In the genomic region with DNA sequence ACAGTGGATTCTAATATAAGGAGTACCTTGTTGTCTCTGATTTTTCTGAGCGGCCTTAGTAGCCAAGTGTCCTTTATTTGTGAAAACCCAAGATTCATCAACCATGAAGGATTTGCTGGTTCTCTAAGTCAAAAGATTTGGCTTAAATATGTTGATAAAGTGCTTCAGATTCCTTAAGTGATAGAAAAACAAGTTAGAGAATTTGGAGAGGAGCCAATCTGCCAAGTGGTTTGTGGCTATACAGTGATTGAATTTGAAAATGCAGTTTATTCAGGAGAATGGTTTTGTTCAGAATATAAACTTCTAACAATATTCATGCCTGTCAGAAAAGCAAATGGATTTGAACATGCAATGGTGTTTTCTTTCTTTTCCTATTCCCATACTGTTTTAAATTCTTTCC, we compare ENCODE assay signal across 21 cellular contexts. TPM values are rescaled to one million over a fixed set of nuclear protein-coding genes. Genes with fewer than 3 reads are reported as not detected.
DNase-seq lines count a peak whose midpoint lies in the region; ATAC-seq and TF ChIP-seq lines count a peak whose summit lies in the region.
"Had no signal": no experiment of that assay in that cellular context is flagged by ENCODE, and none has a peak within 500 bp of the region (broad histone marks: within the 10 kb centered on the region; RNA-seq: fewer than 3 reads in every experiment).

No MANE protein-coding gene starts in this region.

- H3K4me3 ChIP-seq in psoas muscle, result no peak overlapping the region
- H3K4me3 ChIP-seq: GM23248, heart right ventricle, left ventricle myocardium inferior had no signal

- H3K27ac Mint-ChIP-seq in activated T-helper 1 cell treated with anti-CD3 and anti-CD28 coated beads, Interleukin-12 subunit alpha, Interleukin-12 subunit beta, Interleukin-2, Interleukin-4 antibody, amounts not matched to agents 30 ng/mL and 10 ng/mL and 1 ng/mL, durations not matched to agents 14 hours and 24 hours and 36 hours, result no peak overlapping the region
- H3K27ac Mint-ChIP-seq: naive thymus-derived CD8-positive, alpha-beta T cell had no signal

- DNase-seq in EH (ENCODE audit: low read depth) (peak; percentile 79), RPMI7951 (ENCODE audit: low read depth) (peak; percentile 11), dedifferentiated amniotic fluid mesenchymal stem cell (ENCODE audit: extremely low spot score) (peak; percentile 51), psoas muscle (no peak), retina (no peak)
- no peak for DNase-seq in activated T-helper 1 cell treated with anti-CD3 and anti-CD28 coated beads, Interleukin-12 subunit alpha, Interleukin-12 subunit beta, Interleukin-2, Interleukin-4 antibody, amounts not matched to agents 30 ng/mL and 10 ng/mL and 1 ng/mL, durations not matched to agents 14 hours and 24 hours and 36 hours (ENCODE audit: low spot score)
- DNase-seq: activated T-cell treated with anti-CD3 and anti-CD28 coated beads, Interleukin-2, amount 50 U/mL, for 1 hour; GM23248; heart right ventricle; left ventricle myocardium inferior; midbrain; naive thymus-derived CD8-positive, alpha-beta T cell; NCI-H1417 treated with DMSO at 0.1 percent for 48 hours; NCI-H524; NK-92 treated with Interleukin-12 subunit alpha and Interleukin-12 subunit beta, amount 100 ng/mL, for 24 hours; right cardiac atrium; stimulated activated CD4-positive, alpha-beta T cell treated with anti-CD3 and anti-CD28 coated beads, Interleukin-12 subunit alpha, Interleukin-12 subunit beta, amount 100 ng/mL, for 4 hours; stimulated activated naive CD8-positive, alpha-beta T cell treated with anti-CD3 and anti-CD28 coated beads, Interleukin-15, Interleukin-2, amounts not matched to agents 100 U/mL and 50 U/mL, for 24 hours had no signal

- no peaks in the 10 kb centered on the region for H3K27me3 ChIP-seq in psoas muscle (ENCODE audit: insufficient read depth in 3 of 3, low read length in 2 of 3)
- H3K27me3 ChIP-seq: heart right ventricle had no signal

- H3K36me3 Mint-ChIP-seq in activated T-helper 1 cell treated with anti-CD3 and anti-CD28 coated beads, Interleukin-12 subunit alpha, Interleukin-12 subunit beta, Interleukin-2, Interleukin-4 antibody, amounts not matched to agents 30 ng/mL and 10 ng/mL and 1 ng/mL, durations not matched to agents 14 hours and 24 hours and 36 hours (ENCODE audit: low read depth), result no peaks in the 10 kb centered on the region
- H3K36me3 Mint-ChIP-seq: naive thymus-derived CD8-positive, alpha-beta T cell had no signal

- 89 to 94% (median 92%) methylated on average over 1 of the region's 1 CpG for WGBS in psoas muscle, 3 donors

- H3K27ac ChIP-seq in psoas muscle, result peak overlapping the region; percentile 27
- H3K27ac ChIP-seq: GM23248, heart right ventricle, left ventricle myocardium inferior had no signal

- H3K4me1 Mint-ChIP-seq in activated T-helper 1 cell treated with anti-CD3 and anti-CD28 coated beads, Interleukin-12 subunit alpha, Interleukin-12 subunit beta, Interleukin-2, Interleukin-4 antibody, amounts not matched to agents 30 ng/mL and 10 ng/mL and 1 ng/mL, durations not matched to agents 14 hours and 24 hours and 36 hours (ENCODE audit: low read depth), result no peaks in the 10 kb centered on the region
- H3K4me1 Mint-ChIP-seq: central memory CD8-positive, alpha-beta T cell; naive thymus-derived CD8-positive, alpha-beta T cell had no signal

- TF ChIP-seq CTCF in psoas muscle (IDR thresholded peaks at IDR 0.05), result no peak

- H3K4me3 Mint-ChIP-seq in activated T-helper 1 cell treated with anti-CD3 and anti-CD28 coated beads, Interleukin-12 subunit alpha, Interleukin-12 subunit beta, Interleukin-2, Interleukin-4 antibody, amounts not matched to agents 30 ng/mL and 10 ng/mL and 1 ng/mL, durations not matched to agents 14 hours and 24 hours and 36 hours, result no peak overlapping the region
- H3K4me3 Mint-ChIP-seq: central memory CD8-positive, alpha-beta T cell; naive thymus-derived CD8-positive, alpha-beta T cell had no signal

- peaks cover 13% of the 10 kb centered on the region for H3K4me1 ChIP-seq in psoas muscle
- H3K4me1 ChIP-seq: heart right ventricle, left ventricle myocardium inferior had no signal

- no peaks in the 10 kb centered on the region for H3K9me3 ChIP-seq in psoas muscle
- H3K9me3 ChIP-seq: heart right ventricle, left ventricle myocardium inferior had no signal

- ATAC-seq in psoas muscle, result no peak
- ATAC-seq in GM19452 (IDR thresholded peaks at IDR 0.05; ENCODE audit: unreplicated experiment), result no peak
- ATAC-seq: heart right ventricle; naive thymus-derived CD8-positive, alpha-beta T cell; right cardiac atrium; stimulated activated naive CD8-positive, alpha-beta T cell treated with anti-CD3 and anti-CD28 coated beads, Interleukin-15, Interleukin-2, amounts not matched to agents 100 U/mL and 50 U/mL, for 24 hours had no signal

- peaks cover 2% of the 10 kb centered on the region for H3K27me3 Mint-ChIP-seq in activated T-helper 1 cell treated with anti-CD3 and anti-CD28 coated beads, Interleukin-12 subunit alpha, Interleukin-12 subunit beta, Interleukin-2, Interleukin-4 antibody, amounts not matched to agents 30 ng/mL and 10 ng/mL and 1 ng/mL, durations not matched to agents 14 hours and 24 hours and 36 hours (ENCODE audit: insufficient read depth)

- no peaks in the 10 kb centered on the region for H3K9me3 Mint-ChIP-seq in activated T-helper 1 cell treated with anti-CD3 and anti-CD28 coated beads, Interleukin-12 subunit alpha, Interleukin-12 subunit beta, Interleukin-2, Interleukin-4 antibody, amounts not matched to agents 30 ng/mL and 10 ng/mL and 1 ng/mL, durations not matched to agents 14 hours and 24 hours and 36 hours
- H3K9me3 Mint-ChIP-seq: central memory CD8-positive, alpha-beta T cell; naive thymus-derived CD8-positive, alpha-beta T cell had no signal

- H3K36me3 ChIP-seq in psoas muscle (ENCODE audit: insufficient read depth in 1 of 2, low read depth in 1 of 2), result peaks cover under 1 to 9% of the 10 kb centered on the region in 2 donors
- H3K36me3 ChIP-seq: heart right ventricle, left ventricle myocardium inferior had no signal

- intact Hi-C loops in psoas muscle (cut with DNase I), result no loop called here
- intact Hi-C loops in activated T-helper 1 cell treated with anti-CD3 and anti-CD28 coated beads, Interleukin-12 subunit alpha, Interleukin-12 subunit beta, Interleukin-2, Interleukin-4 antibody, amounts not matched to agents 30 ng/mL and 10 ng/mL and 1 ng/mL, durations not matched to agents 14 hours and 24 hours and 36 hours (cut with micrococcal nuclease), result no loop called here

RNA-seq across cellular contexts. Expression of a gene that starts 54.8 kb away (rescaled TPM):
- 29.5 and 35.9 TPM in 2 replicates for total RNA-seq in RPMI7951 (2014; rRNA removed; shearing (Covaris generic))
- 100 to 1,000 TPM; 344 to 452 (median 385) TPM for total RNA-seq in psoas muscle
- 100 to 1,000 TPM; 176 to 211 (median 202) TPM for polyA plus RNA-seq in psoas muscle
- total RNA-seq in activated T-helper 1 cell treated with anti-CD3 and anti-CD28 coated beads, Interleukin-12 subunit alpha, Interleukin-12 subunit beta, Interleukin-2, Interleukin-4 antibody, amounts not matched to agents 30 ng/mL and 10 ng/mL and 1 ng/mL, durations not matched to agents 14 hours and 24 hours and 36 hours, result not detected in 2 replicates
- total RNA-seq: naive thymus-derived CD8-positive, alpha-beta T cell; T-helper 1 cell treated with Interleukin-12 subunit alpha and Interleukin-12 subunit beta and Interleukin-4 antibody, amounts not matched to agents 30 ng/mL and 1 ng/mL, for 36 hours had no signal
- polyA plus RNA-seq: naive thymus-derived CD8-positive, alpha-beta T cell had no signal

Comparison
In these comparisons a context has a peak if more than half of its experiments do, and no peak if none do; other contexts are left out.
1. DNase-seq: peak in EH (single experiment), RPMI7951 (single experiment) and dedifferentiated amniotic fluid mesenchymal stem cell (single experiment); none in psoas muscle (0 of 2), retina (single experiment) and activated T-helper 1 cell treated with anti-CD3 and anti-CD28 coated beads, Interleukin-12 subunit alpha, Interleukin-12 subunit beta, Interleukin-2, Interleukin-4 antibody, amounts not matched to agents 30 ng/mL and 10 ng/mL and 1 ng/mL, durations not matched to agents 14 hours and 24 hours and 36 hours (single experiment).
2. RNA of a gene that starts 54.8 kb away (total RNA-seq): 344 to 452 TPM in psoas muscle and 29.5 to 35.9 TPM in RPMI7951; not detected in activated T-helper 1 cell treated with anti-CD3 and anti-CD28 coated beads, Interleukin-12 subunit alpha, Interleukin-12 subunit beta, Interleukin-2, Interleukin-4 antibody, amounts not matched to agents 30 ng/mL and 10 ng/mL and 1 ng/mL, durations not matched to agents 14 hours and 24 hours and 36 hours; every median in the first group is over 10 times any median in the second.